ENCODE assay signal across 9 cellular contexts in genomic region chr4:100017627-100018310, GRCh38.
DNase-seq lines count a peak whose midpoint lies in the region; ATAC-seq and TF ChIP-seq lines count a peak whose summit lies in the region.
"Had no signal": no experiment of that assay in that cellular context is flagged by ENCODE, and none has a peak within 500 bp of the region (broad histone marks: within the 10 kb centered on the region; RNA-seq: fewer than 3 reads in every experiment).

No MANE protein-coding gene starts in this region.

- no peak overlapping the region for H3K4me3 Mint-ChIP-seq in CD4-positive, alpha-beta T cell
- H3K4me3 Mint-ChIP-seq: nephron had no signal

- no peaks in the 10 kb centered on the region for H3K36me3 Mint-ChIP-seq in CD4-positive, alpha-beta T cell (ENCODE audit: low read depth)

- H3K27me3 ChIP-seq in CD4-positive, alpha-beta T cell (ENCODE audit: control insufficient read depth, insufficient read depth, low read length) = peaks cover 3% of the 10 kb centered on the region

- POLR2A ChIA-PET in CD4-positive, alpha-beta T cell (lab: Charles Lee) = interaction anchor here (0.6 to 0.7 kb wide), 2 partner anchors 70 to 381 kb away, joined by 3 read pairs; no protein-coding TSS in a partner anchor

- TF ChIP-seq CTCF in CD4-positive, alpha-beta T cell (IDR thresholded peaks at IDR 0.05) = no peak

- peak; percentile 93 for ATAC-seq in GM18868 (IDR thresholded peaks at IDR 0.05; ENCODE audit: unreplicated experiment)
- ATAC-seq in HG02610 (IDR thresholded peaks at IDR 0.05; ENCODE audit: unreplicated experiment) = peak; percentile 92
- peak; percentile 85 for ATAC-seq in HG03520 (IDR thresholded peaks at IDR 0.05; ENCODE audit: unreplicated experiment)
- ATAC-seq in CD4-positive, alpha-beta T cell (ENCODE audit: poor library complexity) = no peak

- no peaks in the 10 kb centered on the region for H3K9me3 Mint-ChIP-seq in CD4-positive, alpha-beta T cell
- H3K9me3 Mint-ChIP-seq: nephron had no signal

- H3K27ac ChIP-seq in CD4-positive, alpha-beta T cell (ENCODE audit: low read depth, low read length) = no peak overlapping the region

- CTCF ChIA-PET in CD4-positive, alpha-beta T cell (lab: Charles Lee) = no interaction called here

- H3K4me1 Mint-ChIP-seq in CD4-positive, alpha-beta T cell (ENCODE audit: low read depth) = no peaks in the 10 kb centered on the region

- DNase-seq in kidney glomerular epithelial cell (lab: John Stamatoyannopoulos, UW) (peak; percentile 27), globus pallidus (ENCODE audit: low spot score) (no peak), anterior cingulate cortex (lab: John Stamatoyannopoulos, UW) (no peak)
- DNase-seq in CD4-positive, alpha-beta T cell = no peak
- DNase-seq: NCI-H2081 had no signal

- intact Hi-C loops in CD4-positive, alpha-beta T cell (cut with DNase I, micrococcal nuclease) = no loop called here

- H3K27ac Mint-ChIP-seq in CD4-positive, alpha-beta T cell = no peak overlapping the region
- H3K27ac Mint-ChIP-seq: nephron had no signal

- H3K9me3 ChIP-seq in CD4-positive, alpha-beta T cell (ENCODE audit: control insufficient read depth, low read length) = no peaks in the 10 kb centered on the region

- H3K27me3 Mint-ChIP-seq in CD4-positive, alpha-beta T cell = peaks cover 17% of the 10 kb centered on the region
